Comparison of ENCODE assay signal across 1 cellular context in the genomic region with DNA sequence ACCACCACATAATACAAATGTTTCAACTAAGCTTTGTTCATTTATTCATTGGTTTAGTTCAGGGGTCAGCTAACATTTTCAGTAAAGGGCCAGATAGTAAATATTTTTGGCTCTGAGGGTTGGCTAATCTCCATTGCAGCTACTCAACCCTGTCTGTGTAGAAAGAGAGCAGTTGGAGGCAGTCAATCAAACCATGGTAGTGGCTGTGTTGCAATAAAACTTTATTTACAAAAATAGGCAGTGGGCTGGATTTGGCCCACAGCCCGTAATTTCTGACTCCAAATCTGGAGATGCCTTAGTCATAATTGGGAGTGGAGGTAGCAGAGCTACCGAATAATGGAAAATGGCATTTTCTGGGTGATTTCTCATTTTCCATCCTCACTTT.
TF ChIP-seq lines count a peak whose summit lies in the region.

No MANE protein-coding gene starts in this region.

TF ChIP-seq in HepG2, 621 proteins besides CTCF, POLR2A, EP300 and RAD21 (continued from another document):
- TF ChIP-seq, protein P1, sequence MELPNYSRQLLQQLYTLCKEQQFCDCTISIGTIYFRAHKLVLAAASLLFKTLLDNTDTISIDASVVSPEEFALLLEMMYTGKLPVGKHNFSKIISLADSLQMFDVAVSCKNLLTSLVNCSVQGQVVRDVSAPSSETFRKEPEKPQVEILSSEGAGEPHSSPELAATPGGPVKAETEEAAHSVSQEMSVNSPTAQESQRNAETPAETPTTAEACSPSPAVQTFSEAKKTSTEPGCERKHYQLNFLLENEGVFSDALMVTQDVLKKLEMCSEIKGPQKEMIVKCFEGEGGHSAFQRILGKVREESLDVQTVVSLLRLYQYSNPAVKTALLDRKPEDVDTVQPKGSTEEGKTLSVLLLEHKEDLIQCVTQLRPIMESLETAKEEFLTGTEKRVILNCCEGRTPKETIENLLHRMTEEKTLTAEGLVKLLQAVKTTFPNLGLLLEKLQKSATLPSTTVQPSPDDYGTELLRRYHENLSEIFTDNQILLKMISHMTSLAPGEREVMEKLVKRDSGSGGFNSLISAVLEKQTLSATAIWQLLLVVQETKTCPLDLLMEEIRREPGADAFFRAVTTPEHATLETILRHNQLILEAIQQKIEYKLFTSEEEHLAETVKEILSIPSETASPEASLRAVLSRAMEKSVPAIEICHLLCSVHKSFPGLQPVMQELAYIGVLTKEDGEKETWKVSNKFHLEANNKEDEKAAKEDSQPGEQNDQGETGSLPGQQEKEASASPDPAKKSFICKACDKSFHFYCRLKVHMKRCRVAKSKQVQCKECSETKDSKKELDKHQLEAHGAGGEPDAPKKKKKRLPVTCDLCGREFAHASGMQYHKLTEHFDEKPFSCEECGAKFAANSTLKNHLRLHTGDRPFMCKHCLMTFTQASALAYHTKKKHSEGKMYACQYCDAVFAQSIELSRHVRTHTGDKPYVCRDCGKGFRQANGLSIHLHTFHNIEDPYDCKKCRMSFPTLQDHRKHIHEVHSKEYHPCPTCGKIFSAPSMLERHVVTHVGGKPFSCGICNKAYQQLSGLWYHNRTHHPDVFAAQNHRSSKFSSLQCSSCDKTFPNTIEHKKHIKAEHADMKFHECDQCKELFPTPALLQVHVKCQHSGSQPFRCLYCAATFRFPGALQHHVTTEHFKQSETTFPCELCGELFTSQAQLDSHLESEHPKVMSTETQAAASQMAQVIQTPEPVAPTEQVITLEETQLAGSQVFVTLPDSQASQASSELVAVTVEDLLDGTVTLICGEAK (IDR thresholded peaks at IDR 0.05) = peak; percentile 86
- TF ChIP-seq, protein P1 (CRISPR knock-in tag; IDR thresholded peaks at IDR 0.05) = peak; percentile 99
- TF ChIP-seq ZNF790 (CRISPR knock-in tag; IDR thresholded peaks at IDR 0.05; ENCODE audit: borderline replicate concordance) (no peak), ZSCAN29 (CRISPR knock-in tag; conservative IDR thresholded peaks at IDR 0.05) (0 out of 2 replicates have a peak, but pooled peaks have one; percentile 10), ZNF549 (CRISPR knock-in tag; IDR thresholded peaks at IDR 0.05) (no peak), ZNF501 (CRISPR knock-in tag; IDR thresholded peaks at IDR 0.05) (0 out of 2 replicates have a peak, but pooled peaks have one; percentile 19), PCBP2 (optimal IDR thresholded peaks at IDR 0.05; ENCODE audit: low read depth, low read length, poor library complexity, severe bottlenecking) (no peak), HMG20A (CRISPR knock-in tag; IDR thresholded peaks at IDR 0.05; ENCODE audit: borderline replicate concordance) (peak; percentile 22; the same call in 1 of the 2 replicates), SMAD3 (CRISPR knock-in tag; IDR thresholded peaks at IDR 0.05) (no peak), TSC22D2 (CRISPR knock-in tag; IDR thresholded peaks at IDR 0.05; ENCODE audit: borderline replicate concordance) (no peak), ZNF12 (CRISPR knock-in tag; IDR thresholded peaks at IDR 0.05) (no peak), KDM5B (CRISPR knock-in tag; IDR thresholded peaks at IDR 0.05; ENCODE audit: borderline replicate concordance) (no peak), ATF7-NPFF (CRISPR knock-in tag; IDR thresholded peaks at IDR 0.05; ENCODE audit: low read depth) (no peak), LCORL (IDR thresholded peaks at IDR 0.05) (no peak), LCORL (CRISPR knock-in tag; IDR thresholded peaks at IDR 0.05) (no peak), TCF12 (IDR thresholded peaks at IDR 0.05) (no peak), TCF12 (CRISPR knock-in tag; IDR thresholded peaks at IDR 0.05) (peak; percentile 45; the same call in 1 of the 2 replicates), ZNF230 (CRISPR knock-in tag; IDR thresholded peaks at IDR 0.05) (no peak), SP5 (CRISPR knock-in tag; IDR thresholded peaks at IDR 0.05; ENCODE audit: borderline replicate concordance, low read depth) (0 out of 2 replicates have a peak, but pooled peaks have one; percentile 18), RARG (CRISPR knock-in tag; IDR thresholded peaks at IDR 0.05; ENCODE audit: low read depth) (no peak)
- TF ChIP-seq, protein P2, sequence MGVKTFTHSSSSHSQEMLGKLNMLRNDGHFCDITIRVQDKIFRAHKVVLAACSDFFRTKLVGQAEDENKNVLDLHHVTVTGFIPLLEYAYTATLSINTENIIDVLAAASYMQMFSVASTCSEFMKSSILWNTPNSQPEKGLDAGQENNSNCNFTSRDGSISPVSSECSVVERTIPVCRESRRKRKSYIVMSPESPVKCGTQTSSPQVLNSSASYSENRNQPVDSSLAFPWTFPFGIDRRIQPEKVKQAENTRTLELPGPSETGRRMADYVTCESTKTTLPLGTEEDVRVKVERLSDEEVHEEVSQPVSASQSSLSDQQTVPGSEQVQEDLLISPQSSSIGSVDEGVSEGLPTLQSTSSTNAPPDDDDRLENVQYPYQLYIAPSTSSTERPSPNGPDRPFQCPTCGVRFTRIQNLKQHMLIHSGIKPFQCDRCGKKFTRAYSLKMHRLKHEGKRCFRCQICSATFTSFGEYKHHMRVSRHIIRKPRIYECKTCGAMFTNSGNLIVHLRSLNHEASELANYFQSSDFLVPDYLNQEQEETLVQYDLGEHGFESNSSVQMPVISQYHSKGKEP (CRISPR knock-in tag; IDR thresholded peaks at IDR 0.05) = no peak
- TF ChIP-seq, protein P3, sequence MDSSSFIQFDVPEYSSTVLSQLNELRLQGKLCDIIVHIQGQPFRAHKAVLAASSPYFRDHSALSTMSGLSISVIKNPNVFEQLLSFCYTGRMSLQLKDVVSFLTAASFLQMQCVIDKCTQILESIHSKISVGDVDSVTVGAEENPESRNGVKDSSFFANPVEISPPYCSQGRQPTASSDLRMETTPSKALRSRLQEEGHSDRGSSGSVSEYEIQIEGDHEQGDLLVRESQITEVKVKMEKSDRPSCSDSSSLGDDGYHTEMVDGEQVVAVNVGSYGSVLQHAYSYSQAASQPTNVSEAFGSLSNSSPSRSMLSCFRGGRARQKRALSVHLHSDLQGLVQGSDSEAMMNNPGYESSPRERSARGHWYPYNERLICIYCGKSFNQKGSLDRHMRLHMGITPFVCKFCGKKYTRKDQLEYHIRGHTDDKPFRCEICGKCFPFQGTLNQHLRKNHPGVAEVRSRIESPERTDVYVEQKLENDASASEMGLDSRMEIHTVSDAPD (CRISPR knock-in tag; IDR thresholded peaks at IDR 0.05) = no peak
- TF ChIP-seq, protein P4, sequence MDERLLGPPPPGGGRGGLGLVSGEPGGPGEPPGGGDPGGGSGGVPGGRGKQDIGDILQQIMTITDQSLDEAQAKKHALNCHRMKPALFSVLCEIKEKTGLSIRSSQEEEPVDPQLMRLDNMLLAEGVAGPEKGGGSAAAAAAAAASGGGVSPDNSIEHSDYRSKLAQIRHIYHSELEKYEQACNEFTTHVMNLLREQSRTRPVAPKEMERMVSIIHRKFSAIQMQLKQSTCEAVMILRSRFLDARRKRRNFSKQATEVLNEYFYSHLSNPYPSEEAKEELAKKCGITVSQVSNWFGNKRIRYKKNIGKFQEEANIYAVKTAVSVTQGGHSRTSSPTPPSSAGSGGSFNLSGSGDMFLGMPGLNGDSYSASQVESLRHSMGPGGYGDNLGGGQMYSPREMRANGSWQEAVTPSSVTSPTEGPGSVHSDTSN (CRISPR knock-in tag; IDR thresholded peaks at IDR 0.05) = peak; percentile 79
TF ChIP-seq in HepG2: peak in this region for 11.
